30 cellular contexts compared by ENCODE assay signal in the genomic region with DNA sequence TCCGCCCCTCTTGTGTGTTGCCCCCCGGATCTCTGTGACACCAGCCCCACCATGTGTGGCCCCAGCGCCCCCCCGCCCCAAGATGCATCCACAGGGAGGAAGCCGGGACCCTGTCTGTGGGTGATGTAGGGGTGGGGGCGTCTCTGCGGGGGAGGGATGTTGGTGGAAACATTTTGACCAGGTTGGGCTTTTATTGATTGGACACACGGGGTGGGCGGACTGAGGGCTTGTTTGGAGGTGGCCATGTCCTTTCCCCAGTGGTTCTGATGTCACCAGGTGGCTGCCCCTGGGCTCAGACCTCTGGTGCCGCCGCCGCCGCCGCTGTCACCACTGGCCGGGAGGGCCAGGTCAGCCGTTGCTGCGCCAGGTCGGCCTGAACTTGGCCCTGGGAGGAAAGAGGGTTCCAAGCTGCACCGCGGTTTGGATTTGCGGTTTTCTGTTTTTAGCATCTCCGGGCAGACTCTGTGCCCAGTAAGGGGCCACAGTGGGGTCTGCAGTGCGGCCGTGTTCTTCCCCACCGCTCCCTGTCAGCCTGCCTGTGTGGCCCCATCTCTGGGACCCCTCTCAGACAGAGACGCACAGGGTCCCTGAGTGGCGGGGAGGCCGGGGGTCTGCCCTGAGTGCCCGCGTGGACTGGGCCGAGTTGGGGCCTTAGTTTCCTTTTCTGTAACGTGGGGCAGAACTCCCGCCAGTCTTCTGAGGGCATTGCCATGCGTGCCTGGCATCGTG.
"Had no signal": no experiment of that assay in that cellular context is flagged by ENCODE, and none has a peak within 500 bp of the region (broad histone marks: within the 10 kb centered on the region; RNA-seq: fewer than 3 reads in every experiment).

No MANE protein-coding gene starts in this region.

- DNase-seq: naive thymus-derived CD8-positive, alpha-beta T cell; nephron progenitor cell; occipital lobe; ovary; posterior cingulate gyrus; psoas muscle; right cardiac atrium; right lobe of liver; sigmoid colon; small intestine; stimulated activated CD4-positive, alpha-beta T cell treated with anti-CD3 and anti-CD28 coated beads, Interleukin-12 subunit alpha, Interleukin-12 subunit beta, amount 100 ng/mL, for 4 hours; stimulated activated CD4-positive, alpha-beta T cell treated with anti-CD3 and anti-CD28 coated beads, Interleukin-1b, Interleukin-23, amount 100 ng/mL, for 48 hours; stimulated activated CD4-positive, alpha-beta T cell treated with anti-CD3 and anti-CD28 coated beads, Interleukin-4, amount 100 ng/mL, for 1 hour; stimulated activated CD4-positive, alpha-beta T cell treated with anti-CD3 and anti-CD28 coated beads, Interleukin-4, amount 100 ng/mL, for 4 hours; stimulated activated CD8-positive, alpha-beta memory T cell treated with anti-CD3 and anti-CD28 coated beads, Interleukin-4, amount 100 ng/mL, for 48 hours; stimulated activated naive CD4-positive, alpha-beta T cell; stimulated activated naive CD8-positive, alpha-beta T cell treated with anti-CD3 and anti-CD28 coated beads, Interleukin-15, amount 100 ng/mL, for 72 hours; stimulated activated naive CD8-positive, alpha-beta T cell treated with anti-CD3 and anti-CD28 coated beads, Interleukin-15, Interleukin-2, amounts not matched to agents 100 U/mL and 50 U/mL, for 24 hours; testis; tibial artery; transverse colon; upper lobe of right lung; uterus had no signal

- H3K27ac ChIP-seq: ovary, parathyroid adenoma, psoas muscle, right lobe of liver, suprapubic skin, testis, tibial artery, transverse colon, upper lobe of right lung, uterus had no signal

- H3K36me3 ChIP-seq: ovary, right lobe of liver, transverse colon, uterus had no signal

- H3K36me3 Mint-ChIP-seq: natural killer cell treated with Interleukin-12 subunit alpha and Interleukin-12 subunit beta and Interleukin-15 and Interleukin-18, amount 100 ng/mL, for 72 hours had no signal

- ATAC-seq: naive thymus-derived CD8-positive, alpha-beta T cell; natural killer cell treated with Interleukin-12 subunit alpha and Interleukin-12 subunit beta and Interleukin-15 and Interleukin-18, amount 100 ng/mL, for 72 hours; psoas muscle; right cardiac atrium; stimulated activated memory B cell treated with anti-CD40 and anti-IgM and Interleukin-4, amounts not matched to agents 10 μg/mL and 1 μg/mL and 100 μg/mL, for 72 hours; stimulated activated naive CD8-positive, alpha-beta T cell treated with anti-CD3 and anti-CD28 coated beads, Interleukin-15, amount 100 ng/mL, for 72 hours; stimulated activated naive CD8-positive, alpha-beta T cell treated with anti-CD3 and anti-CD28 coated beads, Interleukin-15, Interleukin-2, amounts not matched to agents 100 U/mL and 50 U/mL, for 24 hours; upper lobe of right lung had no signal

- H3K27me3 ChIP-seq: ovary, right lobe of liver, sigmoid colon, suprapubic skin, testis, tibial artery, transverse colon, upper lobe of right lung, uterus had no signal

- H3K9ac ChIP-seq: parathyroid adenoma had no signal

- H3K9me3 Mint-ChIP-seq: stimulated activated memory B cell treated with anti-CD40 and anti-IgM and Interleukin-4, amounts not matched to agents 10 μg/mL and 1 μg/mL and 100 μg/mL, for 72 hours; type B pancreatic cell had no signal

- H3K27ac Mint-ChIP-seq: natural killer cell treated with Interleukin-12 subunit alpha and Interleukin-12 subunit beta and Interleukin-15 and Interleukin-18, amount 100 ng/mL, for 72 hours; nephron progenitor cell; stimulated activated memory B cell treated with anti-CD40 and anti-IgM and Interleukin-4, amounts not matched to agents 10 μg/mL and 1 μg/mL and 100 μg/mL, for 72 hours; stimulated activated naive CD8-positive, alpha-beta T cell treated with anti-CD3 and anti-CD28 coated beads, Interleukin-15, amount 100 ng/mL, for 72 hours; type B pancreatic cell had no signal

- H3K4me3 ChIP-seq: ovary, psoas muscle, right lobe of liver, sigmoid colon, suprapubic skin, testis, tibial artery, transverse colon, upper lobe of right lung, uterus had no signal

- H3K9me3 ChIP-seq: ovary, psoas muscle, right lobe of liver, sigmoid colon, suprapubic skin, testis, transverse colon, upper lobe of right lung, uterus had no signal

- H2AFZ ChIP-seq: parathyroid adenoma had no signal

- H3K4me3 Mint-ChIP-seq: naive thymus-derived CD8-positive, alpha-beta T cell; natural killer cell treated with Interleukin-12 subunit alpha and Interleukin-12 subunit beta and Interleukin-15 and Interleukin-18, amount 100 ng/mL, for 72 hours; nephron progenitor cell; neural crest cell; stimulated activated memory B cell treated with anti-CD40 and anti-IgM and Interleukin-4, amounts not matched to agents 10 μg/mL and 1 μg/mL and 100 μg/mL, for 72 hours; stimulated activated naive CD8-positive, alpha-beta T cell treated with anti-CD3 and anti-CD28 coated beads, Interleukin-15, amount 100 ng/mL, for 72 hours; type B pancreatic cell had no signal

- H3K27me3 Mint-ChIP-seq: naive thymus-derived CD8-positive, alpha-beta T cell; natural killer cell treated with Interleukin-12 subunit alpha and Interleukin-12 subunit beta and Interleukin-15 and Interleukin-18, amount 100 ng/mL, for 72 hours; progenitor cell of endocrine pancreas; stimulated activated memory B cell treated with anti-CD40 and anti-IgM and Interleukin-4, amounts not matched to agents 10 μg/mL and 1 μg/mL and 100 μg/mL, for 72 hours; stimulated activated naive CD8-positive, alpha-beta T cell treated with anti-CD3 and anti-CD28 coated beads, Interleukin-15, amount 100 ng/mL, for 72 hours; type B pancreatic cell had no signal
